Comparison of ENCODE assay signal across 18 cellular contexts in the genomic region with DNA sequence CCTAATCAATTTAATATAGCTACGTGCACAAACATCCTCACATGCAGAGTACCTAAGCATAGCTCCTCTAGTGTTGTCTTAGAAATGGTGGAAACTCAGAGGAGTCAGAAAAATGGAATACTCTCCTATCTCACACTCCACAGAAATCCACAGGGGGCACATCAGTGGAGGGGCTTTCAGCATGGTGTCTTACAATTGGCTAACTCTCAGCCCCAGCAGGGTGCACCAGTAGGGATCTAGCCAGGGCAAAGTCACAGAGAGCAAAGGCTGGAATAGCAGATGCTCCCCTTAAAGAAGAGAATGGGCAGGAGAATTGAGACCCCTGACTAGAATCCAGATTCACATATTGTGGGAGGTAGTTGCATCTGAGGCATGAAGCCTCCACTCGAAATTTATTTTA.
DNase-seq lines count a peak whose midpoint lies in the region; ATAC-seq and TF ChIP-seq lines count a peak whose summit lies in the region.
"Had no signal": no experiment of that assay in that cellular context is flagged by ENCODE, and none has a peak within 500 bp of the region (broad histone marks: within the 10 kb centered on the region; RNA-seq: fewer than 3 reads in every experiment).

No MANE protein-coding gene starts in this region.

- H3K9me3 Mint-ChIP-seq in endodermal cell (peaks cover 3% of the 10 kb centered on the region), endothelial cell (ENCODE audit: unreplicated experiment) (no peaks in the 10 kb centered on the region)
- H3K9me3 Mint-ChIP-seq: CD4-positive, alpha-beta T cell had no signal

- no peak for TF ChIP-seq CTCF in endodermal cell (conservative IDR thresholded peaks at IDR 0.05)
- no peak for TF ChIP-seq CTCF in heart left ventricle (IDR thresholded peaks at IDR 0.05)
- TF ChIP-seq CTCF in endothelial cell (IDR thresholded peaks at IDR 0.05; ENCODE audit: unreplicated experiment): no peak

- H3K9me3 ChIP-seq in endodermal cell (ENCODE audit: control insufficient read depth, low read length) (no peaks in the 10 kb centered on the region), heart left ventricle (no peaks in the 10 kb centered on the region)
- H3K9me3 ChIP-seq: A549, Caco-2, HAP-1 had no signal

- H3K36me3 Mint-ChIP-seq in endodermal cell (ENCODE audit: low read depth) (no peaks in the 10 kb centered on the region), endothelial cell (ENCODE audit: low read depth, unreplicated experiment) (no peaks in the 10 kb centered on the region)

- no peaks in the 10 kb centered on the region for H3K27me3 ChIP-seq in endodermal cell (ENCODE audit: control insufficient read depth, insufficient read depth, low read length, poor library complexity, severe bottlenecking)
- H3K27me3 ChIP-seq in heart left ventricle: no peaks in the 10 kb centered on the region

- intact Hi-C loops in heart left ventricle (cut with DNase I): no loop called here

- no peak overlapping the region for H3K27ac ChIP-seq in endodermal cell (ENCODE audit: low read depth, low read length)
- H3K27ac ChIP-seq in heart left ventricle: no peak overlapping the region
- H3K27ac ChIP-seq: 22Rv1, A549, C4-2B had no signal

- H3K4me1 Mint-ChIP-seq in endodermal cell (peaks cover 63% of the 10 kb centered on the region), endothelial cell (ENCODE audit: unreplicated experiment) (peaks cover 11% of the 10 kb centered on the region)

- H3K4me1 ChIP-seq in endodermal cell (ENCODE audit: control insufficient read depth, insufficient read depth, low read length) (peaks cover 26% of the 10 kb centered on the region), heart left ventricle (no peaks in the 10 kb centered on the region)
- H3K4me1 ChIP-seq: A549, HAP-1 had no signal

- DNase-seq in NCI-H146 (lab: John Stamatoyannopoulos, UW) (peak; percentile 2), NCI-H146 treated with DMSO at 0.1 percent for 48 hours (lab: John Stamatoyannopoulos, UW; ENCODE audit: unreplicated experiment) (no peak), endodermal cell (peak; percentile 83), iPS-NIHi7 (ENCODE audit: extremely low spot score) (peak; percentile 38), DMS114 treated with DMSO at 0.1 percent for 48 hours (lab: John Stamatoyannopoulos, UW; ENCODE audit: unreplicated experiment) (no peak), heart left ventricle (no peak), endothelial cell (ENCODE audit: low spot score) (no peak)
- DNase-seq: AML-193; Caco-2; CD4-positive, alpha-beta T cell; DMS153; DMS79; GF-D8; IMR-90 had no signal

- H3K4me3 Mint-ChIP-seq in endodermal cell (no peak overlapping the region), endothelial cell (ENCODE audit: unreplicated experiment) (no peak overlapping the region)
- H3K4me3 Mint-ChIP-seq: CD4-positive, alpha-beta T cell had no signal

- no peak for TF ChIP-seq POLR2A in heart left ventricle (IDR thresholded peaks at IDR 0.05)

- H3K4me3 ChIP-seq in endodermal cell (ENCODE audit: low read length): peak overlapping the region; percentile 28
- no peak overlapping the region for H3K4me3 ChIP-seq in heart left ventricle
- H3K4me3 ChIP-seq: A549, HAP-1 had no signal

- H3K9ac ChIP-seq in endodermal cell (ENCODE audit: extremely low read depth, low read length, poor library complexity, severe bottlenecking): no peak overlapping the region

- peak overlapping the region; percentile 13 for H3K27ac Mint-ChIP-seq in endodermal cell
- no peak overlapping the region for H3K27ac Mint-ChIP-seq in endothelial cell (ENCODE audit: unreplicated experiment)
- H3K27ac Mint-ChIP-seq: CD4-positive, alpha-beta T cell had no signal

- ATAC-seq in heart left ventricle: no peak
- ATAC-seq: A549 had no signal

- no peaks in the 10 kb centered on the region for H3K36me3 ChIP-seq in endodermal cell (ENCODE audit: control insufficient read depth, insufficient read depth, low read length)
- H3K36me3 ChIP-seq in heart left ventricle: no peaks in the 10 kb centered on the region
- H3K36me3 ChIP-seq: HAP-1 had no signal

- H3K27me3 Mint-ChIP-seq in endodermal cell (ENCODE audit: insufficient read depth) (no peaks in the 10 kb centered on the region), endothelial cell (ENCODE audit: unreplicated experiment) (peaks cover 4% of the 10 kb centered on the region)

- WGBS in endodermal cell (ENCODE audit: insufficient coverage in 1 of 2, insufficient read length in 1 of 2), 2 experiments: 33 to 70% methylated on average over 1 to 2 of the region's 2 CpGs
- WGBS in heart left ventricle, 4 donors: 59 to 87% (median 69%) methylated on average over 2 of the region's 2 CpGs

Comparison
In these comparisons a context has a peak if more than half of its experiments do, and no peak if none do; other contexts are left out.
1. DNase-seq: peak in NCI-H146 (single experiment), endodermal cell (single experiment) and iPS-NIHi7 (single experiment); none in NCI-H146 treated with DMSO at 0.1 percent for 48 hours (single experiment), DMS114 treated with DMSO at 0.1 percent for 48 hours (single experiment), heart left ventricle (0 of 5) and endothelial cell (single experiment).